ENCODE assay signal across 23 cellular contexts in genomic region chr1:88961647-88962275, GRCh38.
"Had no signal": no experiment of that assay in that cellular context is flagged by ENCODE, and none has a peak within 500 bp of the region (broad histone marks: within the 10 kb centered on the region; RNA-seq: fewer than 3 reads in every experiment).

No MANE protein-coding gene starts in this region.

- ATAC-seq: activated T-cell treated with anti-CD3 and anti-CD28 coated beads, Interleukin-2, amount 50 U/mL, for 4 hours; SK-N-SH treated with all-trans-retinoic acid at 6 μM for 48 hours had no signal

- DNase-seq: activated CD4-positive, alpha-beta memory T cell treated with anti-CD3 and anti-CD28 coated beads for 36 hours; activated CD4-positive, alpha-beta T cell treated with anti-CD3 and anti-CD28 coated beads, Interleukin-2, amount 10 ng/mL, durations not matched to agents 7 days and 5 days; activated CD4-positive, CD25-positive, alpha-beta regulatory T cell; activated CD8-positive, alpha-beta memory T cell treated with anti-CD3 and anti-CD28 coated beads for 24 hours; activated gamma-delta T cell treated with Interleukin-2 at 50 U/mL for 16 hours; activated naive CD4-positive, alpha-beta T cell treated with anti-CD3 and anti-CD28 coated beads, Interleukin-2, amount 10 ng/mL, durations not matched to agents 7 days and 5 days; activated naive CD8-positive, alpha-beta T cell treated with anti-CD3 and anti-CD28 coated beads for 36 hours; activated T-cell treated with anti-CD3 and anti-CD28 coated beads, Interleukin-2, amount 50 U/mL, for 4 hours; caudate nucleus; MM.1S; NCI-H1105; NCI-H1436; NCI-H1694 treated with DMSO at 0.1 percent for 48 hours; NCI-H2029 treated with DMSO at 0.1 percent for 48 hours; NCI-H345; NCI-H510A treated with DMSO at 0.1 percent for 48 hours; NCI-H69; NK-92 treated with Interleukin-12 subunit alpha and Interleukin-12 subunit beta, amount 100 ng/mL, for 24 hours; OCI-M1; Peyer's patch; SHP77 had no signal

- H3K27me3 ChIP-seq: Peyer's patch, SJSA1 had no signal

- H3K4me3 ChIP-seq: Peyer's patch, SJSA1 had no signal
